14 cellular contexts compared by ENCODE assay signal in genomic region chr11:60944504-60945294, GRCh38. TPM values are rescaled to one million over a fixed set of nuclear protein-coding genes. Genes with fewer than 3 reads are reported as not detected.
DNase-seq lines count a peak whose midpoint lies in the region; ATAC-seq, FAIRE-seq and TF ChIP-seq lines count a peak whose summit lies in the region.
"Had no signal": no experiment of that assay in that cellular context is flagged by ENCODE, and none has a peak within 500 bp of the region (broad histone marks: within the 10 kb centered on the region; RNA-seq: fewer than 3 reads in every experiment).

No MANE protein-coding gene starts in this region.

- in situ Hi-C loops in HepG2 (cut with HindIII; ENCODE audit: extremely low pct_ligation_motif_present, low pct_unique_long_range_greater_than_20kb): no loop called here

- FAIRE-seq in HepG2 (lab: Jason Lieb, UNC) (no peak), frontal cortex (lab: Jason Lieb, UNC) (no peak)
- FAIRE-seq: endothelial cell of umbilical vein had no signal

- TF ChIP-seq RAD21 in HepG2 (CRISPR knock-in tag; IDR thresholded peaks at IDR 0.05): no peak

- TF ChIP-seq CTCF in HepG2 (CRISPR knock-in tag; IDR thresholded peaks at IDR 0.05) (no peak; the same call in 1 of the 2 replicates), right lobe of liver (IDR thresholded peaks at IDR 0.05) (peak in 1 of 4 donors; percentile 4), NB4 (IDR thresholded peaks at IDR 0.05; ENCODE audit: low read depth, low read length) (peak; percentile 37), fibroblast of the aortic adventitia (IDR thresholded peaks at IDR 0.05; ENCODE audit: insufficient read depth, low read length) (peak; percentile 36), upper lobe of right lung (IDR thresholded peaks at IDR 0.05) (peak; percentile 27)

- H3K9me3 ChIP-seq in HepG2 (ENCODE audit: low read length) (no peaks in the 10 kb centered on the region), right lobe of liver (no peaks in the 10 kb centered on the region), upper lobe of right lung (no peaks in the 10 kb centered on the region)

- CTCF ChIA-PET in HepG2 (lab: Yijun Ruan, JAX; ENCODE audit: low intra/inter-chr PET ratio, low total read pairs): no interaction called here

- H3K9ac ChIP-seq in HepG2 (ENCODE audit: insufficient read depth, low read depth, low read length): no peak overlapping the region
- H3K9ac ChIP-seq: KMS-11 had no signal

- no peak overlapping the region for H2AFZ ChIP-seq in HepG2 (ENCODE audit: low read length)

- peak; percentile 33; the same call in 2 of the 3 replicates for ATAC-seq in HepG2
- ATAC-seq in right lobe of liver: no peak
- ATAC-seq in upper lobe of right lung: peak; percentile 59

- no peak for TF ChIP-seq EP300 in HepG2 (IDR thresholded peaks at IDR 0.05; ENCODE audit: low read depth in 2 of 2, low read length in 2 of 2)
- no peak for TF ChIP-seq EP300 in HepG2 (CRISPR knock-in tag; IDR thresholded peaks at IDR 0.05; ENCODE audit: borderline replicate concordance)

- H3K27ac ChIP-seq in HepG2 (ENCODE audit: extremely low read length, insufficient read depth, low read length): no peak overlapping the region
- no peak overlapping the region for H3K27ac ChIP-seq in right lobe of liver
- no peak overlapping the region for H3K27ac ChIP-seq in upper lobe of right lung
- H3K27ac ChIP-seq: KMS-11 had no signal

- DNase-seq in HepG2 (ENCODE audit: low spot score) (no peak), right lobe of liver (no peak), NB4 (ENCODE audit: low read depth) (peak; percentile 63), fibroblast of the aortic adventitia (ENCODE audit: low read depth) (no peak), upper lobe of right lung (no peak), islet precursor cell (no peak), frontal cortex (ENCODE audit: low spot score in 2 of 2) (no peak), AG20443 (ENCODE audit: low spot score) (no peak)
- DNase-seq: activated CD4-positive, CD25-positive, alpha-beta regulatory T cell treated with anti-CD3 and anti-CD28 coated beads, Interleukin-2, amount 50 U/mL, for 72 hours; activated naive CD8-positive, alpha-beta T cell treated with anti-CD3 and anti-CD28 coated beads for 36 hours; mesenchymal stem cell; NCI-H524 treated with DMSO at 0.1 percent for 48 hours had no signal

- POLR2A ChIA-PET in HepG2 (lab: Yijun Ruan, JAX): no interaction called here

- intact Hi-C loops in HepG2 (cut with micrococcal nuclease; ENCODE audit: unreplicated experiment) (no loop called here), right lobe of liver (cut with DNase I) (no loop called here), upper lobe of right lung (cut with DNase I) (no loop called here)

- H4K20me1 ChIP-seq in HepG2 (ENCODE audit: insufficient read depth, low read length): no peaks in the 10 kb centered on the region

- H3K36me3 ChIP-seq in HepG2 (replicated peaks in 1 of 2; ENCODE audit: control insufficient read depth in 1 of 2, insufficient read depth in 2 of 2, low read length in 2 of 2) (no peaks in the 10 kb centered on the region), right lobe of liver (peaks cover 0 to 9% (median 0%) of the 10 kb centered on the region in 4 donors), upper lobe of right lung (peaks cover 35% of the 10 kb centered on the region)

- H3K27me3 ChIP-seq in HepG2 (ENCODE audit: control insufficient read depth in 1 of 2, insufficient read depth in 2 of 2, low read length in 2 of 2): peaks cover 0 to 7% of the 10 kb centered on the region in 2 experiments; a peak in 2 of 5 replicates
- H3K27me3 ChIP-seq in right lobe of liver: no peaks in the 10 kb centered on the region
- no peaks in the 10 kb centered on the region for H3K27me3 ChIP-seq in upper lobe of right lung

- TF ChIP-seq POLR2A in HepG2 (IDR thresholded peaks at IDR 0.05; ENCODE audit: insufficient read depth in 1 of 2, low read depth in 2 of 2, low read length in 2 of 2): no peak
- TF ChIP-seq POLR2A in right lobe of liver (IDR thresholded peaks at IDR 0.05): no peak
- TF ChIP-seq POLR2A in NB4 (IDR thresholded peaks at IDR 0.05; ENCODE audit: extremely low read depth, insufficient read length): no peak

- H3K4me3 ChIP-seq in HepG2 (replicated peaks in 1 of 3; ENCODE audit: insufficient read depth in 1 of 3, low read depth in 2 of 3, low read length in 3 of 3) (no peak overlapping the region), right lobe of liver (no peak overlapping the region), NB4 (ENCODE audit: low read depth, low read length) (no peak overlapping the region), fibroblast of the aortic adventitia (ENCODE audit: low read depth, low read length) (no peak overlapping the region), upper lobe of right lung (no peak overlapping the region)

- no peak overlapping the region for H3K4me2 ChIP-seq in HepG2 (ENCODE audit: low read depth, low read length)
- H3K4me2 ChIP-seq: KMS-11 had no signal

- no peaks in the 10 kb centered on the region for H3K79me2 ChIP-seq in HepG2 (ENCODE audit: insufficient read depth, low read length)

- 58% methylated on average over 11 of the region's 11 CpGs for WGBS in HepG2 (ENCODE audit: low lambda C conversion rate)
- 73% methylated on average over 9 of the region's 11 CpGs for WGBS in right lobe of liver (ENCODE audit: insufficient coverage, low coverage, low lambda C conversion rate, missing lambda C conversion rate)

- no peaks in the 10 kb centered on the region for H3K4me1 ChIP-seq in HepG2 (ENCODE audit: insufficient read depth, low read length)
- no peaks in the 10 kb centered on the region for H3K4me1 ChIP-seq in right lobe of liver
- H3K4me1 ChIP-seq in upper lobe of right lung: peaks cover 12% of the 10 kb centered on the region

- no TSS peak for BruUV-seq in HepG2 (replicated peaks; lab: Mats Ljungman, UMichigan)

RNA-seq across cellular contexts. Expression of gene SLC15A3, which starts 7.3 kb away (rescaled TPM):
- total RNA-seq in HepG2 (2016; rRNA removed; fragmentation: Illumina TruSeq; extraction: Trizol) (0.58 and 0.77 TPM in 2 replicates), right lobe of liver (10 to 100 TPM in 3 of 6 experiments, 1 to 10 TPM in 3; 7.2 to 22.2 (median 9.2) TPM), fibroblast of the aortic adventitia (ENCODE audit: low replicate concordance) (6.8 and 18.2 TPM in 2 replicates), upper lobe of right lung (139 TPM), frontal cortex (3.3 TPM)
- 0.09 TPM in 1 of 2 replicates, not detected in the other for total RNA-seq in HepG2 (2016; cell fraction: cytosol; rRNA removed; fragmentation: Illumina TruSeq; extraction: Trizol; ENCODE audit: low read depth)
- total RNA-seq in HepG2 (2016; cell fraction: insoluble cytoplasmic fraction; rRNA removed; fragmentation: Illumina TruSeq; extraction: Trizol): 0.49 and 1.1 TPM in 2 replicates
- total RNA-seq in HepG2 (2016; cell fraction: membrane; rRNA removed; fragmentation: Illumina TruSeq; extraction: Trizol): 0.49 and 1.1 TPM in 2 replicates
- 1.8 and 2.8 TPM in 2 replicates for total RNA-seq in HepG2 (2016; cell fraction: nucleus; rRNA removed; fragmentation: Illumina TruSeq; extraction: Trizol)
- polyA plus RNA-seq in HepG2 (2011; rRNA removed): 0.45 and 1.1 TPM in 2 replicates
- polyA plus RNA-seq in HepG2 (2011; cell fraction: cytosol; rRNA removed): 0.23 and 0.60 TPM in 2 replicates
- polyA plus RNA-seq in HepG2 (2011; cell fraction: nucleus; rRNA removed): 0.97 and 1.0 TPM in 2 replicates
- polyA plus RNA-seq in HepG2 (2012): 0.27 TPM in 1 of 2 replicates, not detected in the other
- 0.18 and 0.51 TPM in 2 replicates for polyA plus RNA-seq in HepG2 (2016; cell fraction: cytosol; fragmentation: Illumina TruSeq; extraction: Trizol; ENCODE audit: low read depth)
- polyA plus RNA-seq in HepG2 (2016; cell fraction: insoluble cytoplasmic fraction; fragmentation: Illumina TruSeq; extraction: Trizol; ENCODE audit: low read depth): 0.53 and 0.84 TPM in 2 replicates
- polyA plus RNA-seq in HepG2 (2016; cell fraction: membrane; fragmentation: Illumina TruSeq; extraction: Trizol; ENCODE audit: low read depth): 0.44 and 0.58 TPM in 2 replicates
- polyA plus RNA-seq in HepG2 (2016; cell fraction: nucleus; fragmentation: Illumina TruSeq; extraction: Trizol; ENCODE audit: insufficient read depth, low read depth): 1.3 TPM in 1 of 2 replicates, not detected in the other
- 1.4 and 4.0 TPM in 2 replicates for polyA minus RNA-seq in HepG2 (2011; rRNA and poly(A)+ RNA removed; ENCODE audit: low replicate concordance)
- polyA minus RNA-seq in HepG2 (2011; cell fraction: cytosol; rRNA and poly(A)+ RNA removed): 0.97 and 1.5 TPM in 2 replicates
- 1.5 and 1.6 TPM in 2 replicates for polyA minus RNA-seq in HepG2 (2011; cell fraction: nucleus; rRNA and poly(A)+ RNA removed)

RNA-seq across cellular contexts. Expression of gene TMEM132A, which starts 20.4 kb away (rescaled TPM):
- total RNA-seq in HepG2 (2016; rRNA removed; fragmentation: Illumina TruSeq; extraction: Trizol) (8.4 and 32.9 TPM in 2 replicates), right lobe of liver (1 to 10 TPM in 4 of 6 experiments, under 1 TPM in 2; 0.76 to 4.2 (median 1.7) TPM), fibroblast of the aortic adventitia (ENCODE audit: low replicate concordance) (3.7 and 17.9 TPM in 2 replicates), upper lobe of right lung (18.4 TPM), frontal cortex (131 TPM)
- total RNA-seq in HepG2 (2016; cell fraction: cytosol; rRNA removed; fragmentation: Illumina TruSeq; extraction: Trizol; ENCODE audit: low read depth): 5.1 and 6.9 TPM in 2 replicates
- total RNA-seq in HepG2 (2016; cell fraction: insoluble cytoplasmic fraction; rRNA removed; fragmentation: Illumina TruSeq; extraction: Trizol): 6.9 and 31.8 TPM in 2 replicates
- total RNA-seq in HepG2 (2016; cell fraction: membrane; rRNA removed; fragmentation: Illumina TruSeq; extraction: Trizol): 11.9 and 13.4 TPM in 2 replicates
- total RNA-seq in HepG2 (2016; cell fraction: nucleus; rRNA removed; fragmentation: Illumina TruSeq; extraction: Trizol): 34.0 and 34.7 TPM in 2 replicates
- polyA plus RNA-seq in HepG2 (2011; rRNA removed): 11.1 and 22.7 TPM in 2 replicates
- 16.2 and 18.8 TPM in 2 replicates for polyA plus RNA-seq in HepG2 (2011; cell fraction: cytosol; rRNA removed)
- polyA plus RNA-seq in HepG2 (2011; cell fraction: nucleus; rRNA removed): 103 and 122 TPM in 2 replicates
- polyA plus RNA-seq in HepG2 (2012): 19.3 and 25.4 TPM in 2 replicates
- polyA plus RNA-seq in HepG2 (2016; cell fraction: cytosol; fragmentation: Illumina TruSeq; extraction: Trizol; ENCODE audit: low read depth): 3.3 and 4.8 TPM in 2 replicates
- polyA plus RNA-seq in HepG2 (2016; cell fraction: insoluble cytoplasmic fraction; fragmentation: Illumina TruSeq; extraction: Trizol; ENCODE audit: low read depth): 7.6 and 10.7 TPM in 2 replicates
- polyA plus RNA-seq in HepG2 (2016; cell fraction: membrane; fragmentation: Illumina TruSeq; extraction: Trizol; ENCODE audit: low read depth): 8.3 and 10.4 TPM in 2 replicates
- 64.1 and 72.1 TPM in 2 replicates for polyA plus RNA-seq in HepG2 (2016; cell fraction: nucleus; fragmentation: Illumina TruSeq; extraction: Trizol; ENCODE audit: insufficient read depth, low read depth)
- 19.8 and 31.0 TPM in 2 replicates for polyA minus RNA-seq in HepG2 (2011; rRNA and poly(A)+ RNA removed; ENCODE audit: low replicate concordance)
- 15.7 and 16.8 TPM in 2 replicates for polyA minus RNA-seq in HepG2 (2011; cell fraction: cytosol; rRNA and poly(A)+ RNA removed)
- polyA minus RNA-seq in HepG2 (2011; cell fraction: nucleus; rRNA and poly(A)+ RNA removed): 19.7 and 26.0 TPM in 2 replicates

RNA-seq across cellular contexts. Expression of gene CD6, which starts 26.8 kb away (rescaled TPM):
- total RNA-seq in HepG2 (2016; rRNA removed; fragmentation: Illumina TruSeq; extraction: Trizol) (not detected in 2 replicates), right lobe of liver (1 to 10 TPM in 1 of 6 experiments, under 1 TPM in 5; 0.29 to 2.4 (median 0.52) TPM), fibroblast of the aortic adventitia (ENCODE audit: low replicate concordance) (not detected in 2 replicates), upper lobe of right lung (3.9 TPM), frontal cortex (0.82 TPM)
- total RNA-seq in HepG2 (2016; cell fraction: cytosol; rRNA removed; fragmentation: Illumina TruSeq; extraction: Trizol; ENCODE audit: low read depth): not detected in 2 replicates
- not detected in 2 replicates for total RNA-seq in HepG2 (2016; cell fraction: insoluble cytoplasmic fraction; rRNA removed; fragmentation: Illumina TruSeq; extraction: Trizol)
- total RNA-seq in HepG2 (2016; cell fraction: membrane; rRNA removed; fragmentation: Illumina TruSeq; extraction: Trizol): not detected in 2 replicates
- not detected in 2 replicates for total RNA-seq in HepG2 (2016; cell fraction: nucleus; rRNA removed; fragmentation: Illumina TruSeq; extraction: Trizol)
- not detected in 2 replicates for polyA plus RNA-seq in HepG2 (2011; rRNA removed)
- polyA plus RNA-seq in HepG2 (2011; cell fraction: cytosol; rRNA removed): not detected in 2 replicates
- polyA plus RNA-seq in HepG2 (2011; cell fraction: nucleus; rRNA removed): not detected in 2 replicates
- not detected in 2 replicates for polyA plus RNA-seq in HepG2 (2012)
- polyA plus RNA-seq in HepG2 (2016; cell fraction: cytosol; fragmentation: Illumina TruSeq; extraction: Trizol; ENCODE audit: low read depth): not detected in 2 replicates
- polyA plus RNA-seq in HepG2 (2016; cell fraction: insoluble cytoplasmic fraction; fragmentation: Illumina TruSeq; extraction: Trizol; ENCODE audit: low read depth): not detected in 2 replicates
- polyA plus RNA-seq in HepG2 (2016; cell fraction: membrane; fragmentation: Illumina TruSeq; extraction: Trizol; ENCODE audit: low read depth): not detected in 2 replicates
- polyA plus RNA-seq in HepG2 (2016; cell fraction: nucleus; fragmentation: Illumina TruSeq; extraction: Trizol; ENCODE audit: insufficient read depth, low read depth): not detected in 2 replicates
- not detected in 2 replicates for polyA minus RNA-seq in HepG2 (2011; rRNA and poly(A)+ RNA removed; ENCODE audit: low replicate concordance)
- not detected in 2 replicates for polyA minus RNA-seq in HepG2 (2011; cell fraction: cytosol; rRNA and poly(A)+ RNA removed)
- polyA minus RNA-seq in HepG2 (2011; cell fraction: nucleus; rRNA and poly(A)+ RNA removed): not detected in 2 replicates
- total RNA-seq: endothelial cell of umbilical vein had no signal
- polyA plus RNA-seq: endothelial cell of umbilical vein had no signal

RNA-seq across cellular contexts. Expression of gene TMEM109, which starts 30.7 kb away (rescaled TPM):
- total RNA-seq in HepG2 (2016; rRNA removed; fragmentation: Illumina TruSeq; extraction: Trizol): 10.7 and 18.0 TPM in 2 replicates
- total RNA-seq in HepG2 (2016; cell fraction: cytosol; rRNA removed; fragmentation: Illumina TruSeq; extraction: Trizol; ENCODE audit: low read depth): 4.0 TPM in 2 replicates
- 10.2 and 18.3 TPM in 2 replicates for total RNA-seq in HepG2 (2016; cell fraction: insoluble cytoplasmic fraction; rRNA removed; fragmentation: Illumina TruSeq; extraction: Trizol)
- 8.4 and 9.5 TPM in 2 replicates for total RNA-seq in HepG2 (2016; cell fraction: membrane; rRNA removed; fragmentation: Illumina TruSeq; extraction: Trizol)
- 14.1 and 14.6 TPM in 2 replicates for total RNA-seq in HepG2 (2016; cell fraction: nucleus; rRNA removed; fragmentation: Illumina TruSeq; extraction: Trizol)
- 7.7 and 12.2 TPM in 2 replicates for polyA plus RNA-seq in HepG2 (2011; rRNA removed)
- 9.5 and 10.2 TPM in 2 replicates for polyA plus RNA-seq in HepG2 (2011; cell fraction: cytosol; rRNA removed)
- polyA plus RNA-seq in HepG2 (2011; cell fraction: nucleus; rRNA removed): 5.5 and 8.4 TPM in 2 replicates
- polyA plus RNA-seq in HepG2 (2012): 12.8 and 19.4 TPM in 2 replicates
- 3.7 TPM in 2 replicates for polyA plus RNA-seq in HepG2 (2016; cell fraction: cytosol; fragmentation: Illumina TruSeq; extraction: Trizol; ENCODE audit: low read depth)
- polyA plus RNA-seq in HepG2 (2016; cell fraction: insoluble cytoplasmic fraction; fragmentation: Illumina TruSeq; extraction: Trizol; ENCODE audit: low read depth): 12.7 and 13.2 TPM in 2 replicates
- polyA plus RNA-seq in HepG2 (2016; cell fraction: membrane; fragmentation: Illumina TruSeq; extraction: Trizol; ENCODE audit: low read depth): 8.3 and 10.0 TPM in 2 replicates
- polyA plus RNA-seq in HepG2 (2016; cell fraction: nucleus; fragmentation: Illumina TruSeq; extraction: Trizol; ENCODE audit: insufficient read depth, low read depth): 29.4 and 33.0 TPM in 2 replicates
- polyA minus RNA-seq in HepG2 (2011; rRNA and poly(A)+ RNA removed; ENCODE audit: low replicate concordance): 9.0 and 55.3 TPM in 2 replicates
- 5.5 and 9.1 TPM in 2 replicates for polyA minus RNA-seq in HepG2 (2011; cell fraction: cytosol; rRNA and poly(A)+ RNA removed)
- 2.2 and 4.5 TPM in 2 replicates for polyA minus RNA-seq in HepG2 (2011; cell fraction: nucleus; rRNA and poly(A)+ RNA removed)
- 10 to 100 TPM; 29.0 to 40.9 (median 34.1) TPM for total RNA-seq in right lobe of liver
- 29.3 and 44.1 TPM in 2 replicates for total RNA-seq in fibroblast of the aortic adventitia (ENCODE audit: low replicate concordance)
- 156 TPM for total RNA-seq in upper lobe of right lung
- total RNA-seq in frontal cortex: 9.4 TPM

RNA-seq across cellular contexts. Expression of gene PRPF19, which starts 38.3 kb away (rescaled TPM):
- total RNA-seq in HepG2 (2016; rRNA removed; fragmentation: Illumina TruSeq; extraction: Trizol) (91.1 and 115 TPM in 2 replicates), right lobe of liver (10 to 100 TPM; 45.5 to 82.6 (median 48.3) TPM), fibroblast of the aortic adventitia (ENCODE audit: low replicate concordance) (19.5 and 53.1 TPM in 2 replicates), upper lobe of right lung (59.8 TPM), frontal cortex (37.5 TPM)
- total RNA-seq in HepG2 (2016; cell fraction: cytosol; rRNA removed; fragmentation: Illumina TruSeq; extraction: Trizol; ENCODE audit: low read depth): 16.1 and 16.4 TPM in 2 replicates
- 93.5 and 104 TPM in 2 replicates for total RNA-seq in HepG2 (2016; cell fraction: insoluble cytoplasmic fraction; rRNA removed; fragmentation: Illumina TruSeq; extraction: Trizol)
- 37.9 and 40.5 TPM in 2 replicates for total RNA-seq in HepG2 (2016; cell fraction: membrane; rRNA removed; fragmentation: Illumina TruSeq; extraction: Trizol)
- 52.4 and 56.0 TPM in 2 replicates for total RNA-seq in HepG2 (2016; cell fraction: nucleus; rRNA removed; fragmentation: Illumina TruSeq; extraction: Trizol)
- polyA plus RNA-seq in HepG2 (2011; rRNA removed): 25.0 and 27.4 TPM in 2 replicates
- 19.8 and 29.8 TPM in 2 replicates for polyA plus RNA-seq in HepG2 (2011; cell fraction: cytosol; rRNA removed)
- polyA plus RNA-seq in HepG2 (2011; cell fraction: nucleus; rRNA removed): 32.6 and 32.8 TPM in 2 replicates
- polyA plus RNA-seq in HepG2 (2012): 56.0 and 62.2 TPM in 2 replicates
- polyA plus RNA-seq in HepG2 (2016; cell fraction: cytosol; fragmentation: Illumina TruSeq; extraction: Trizol; ENCODE audit: low read depth): 14.7 and 16.9 TPM in 2 replicates
- polyA plus RNA-seq in HepG2 (2016; cell fraction: insoluble cytoplasmic fraction; fragmentation: Illumina TruSeq; extraction: Trizol; ENCODE audit: low read depth): 125 and 138 TPM in 2 replicates
- 33.6 and 36.5 TPM in 2 replicates for polyA plus RNA-seq in HepG2 (2016; cell fraction: membrane; fragmentation: Illumina TruSeq; extraction: Trizol; ENCODE audit: low read depth)
- polyA plus RNA-seq in HepG2 (2016; cell fraction: nucleus; fragmentation: Illumina TruSeq; extraction: Trizol; ENCODE audit: insufficient read depth, low read depth): 76.8 and 76.9 TPM in 2 replicates
- polyA minus RNA-seq in HepG2 (2011; rRNA and poly(A)+ RNA removed; ENCODE audit: low replicate concordance): 52.3 and 71.1 TPM in 2 replicates
- polyA minus RNA-seq in HepG2 (2011; cell fraction: cytosol; rRNA and poly(A)+ RNA removed): 22.3 and 28.6 TPM in 2 replicates
- polyA minus RNA-seq in HepG2 (2011; cell fraction: nucleus; rRNA and poly(A)+ RNA removed): 33.5 and 39.2 TPM in 2 replicates

Comparison
In these comparisons a context has a peak if more than half of its experiments do, and no peak if none do; other contexts are left out.
1. ATAC-seq: peak in HepG2 (single experiment) and upper lobe of right lung (single experiment); none in right lobe of liver (0 of 4).